8 cellular contexts compared by ENCODE assay signal in the genomic region with DNA sequence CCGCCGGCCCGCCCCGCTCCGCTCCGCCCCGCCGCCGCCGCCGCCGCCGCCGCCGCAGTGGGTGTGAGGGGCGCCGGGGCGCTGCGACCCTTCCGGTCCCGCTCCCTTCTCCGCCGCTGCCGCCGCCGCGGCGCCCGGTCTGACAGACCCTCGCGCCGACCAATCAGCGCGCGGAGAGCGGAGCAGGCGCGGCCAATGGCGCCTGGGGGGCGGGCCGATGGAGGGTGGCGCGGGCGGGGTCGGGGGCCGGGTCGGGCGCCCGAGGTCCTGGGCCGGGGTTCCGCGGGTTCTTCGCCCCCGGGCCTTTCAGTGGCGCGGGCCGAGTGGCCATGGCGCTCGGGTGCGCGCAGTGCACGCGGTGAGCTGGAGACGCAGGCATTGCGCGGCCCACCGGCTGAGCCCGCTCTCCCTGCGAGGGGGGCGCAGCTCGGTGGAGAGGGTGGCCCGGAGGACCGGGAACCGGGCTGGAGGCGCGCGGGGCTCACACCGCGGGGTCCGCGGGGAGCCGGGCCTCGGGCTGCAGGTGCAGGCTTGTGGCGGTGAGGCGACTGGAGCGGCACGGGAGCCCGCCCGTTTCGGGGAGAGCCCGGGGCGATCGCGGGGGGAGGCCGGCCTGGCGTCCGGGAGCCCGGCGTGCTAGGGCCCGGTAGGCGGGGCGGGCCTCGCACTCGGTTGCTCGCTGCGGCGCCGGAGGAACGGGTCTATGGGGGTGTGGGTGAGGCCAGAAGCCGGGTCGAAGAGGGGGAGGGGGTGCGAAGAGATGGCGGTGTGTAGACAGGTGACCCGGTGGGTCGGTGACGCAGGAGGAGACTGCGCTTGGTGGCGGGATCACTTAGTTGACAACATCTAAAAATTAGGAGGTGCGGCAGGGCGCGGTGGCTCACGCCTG. TPM values are rescaled to one million over a fixed set of nuclear protein-coding genes. Genes with fewer than 3 reads are reported as not detected.
DNase-seq lines count a peak whose midpoint lies in the region; ATAC-seq and TF ChIP-seq lines count a peak whose summit lies in the region.

A gene (minus strand): TSS at position 141 of the 889 bp plus-strand sequence. CDS start 11,522 bp downstream, outside the sequence.

- no peaks in the 10 kb centered on the region for H3K36me3 ChIP-seq in right lobe of liver

- peak within 1 kb of the TSS; percentile 98 to 100 (median 100) for H3K4me3 ChIP-seq in right lobe of liver

- peaks cover 0 to 17% (median 0%) of the 10 kb centered on the region in 4 donors for H3K4me1 ChIP-seq in right lobe of liver

- no peaks in the 10 kb centered on the region for H3K9me3 ChIP-seq in right lobe of liver

- TF ChIP-seq POLR2A in GM18951 (IDR thresholded peaks at IDR 0.05; ENCODE audit: extremely low read depth, insufficient read depth, insufficient read length): peak; percentile 68
- peak; percentile 37 for TF ChIP-seq POLR2A in right lobe of liver (IDR thresholded peaks at IDR 0.05)

- DNase-seq in AG20443 (ENCODE audit: low spot score) (peak; percentile 98), NCI-H510A (lab: John Stamatoyannopoulos, UW) (peak; percentile 59), dermis microvascular lymphatic vessel endothelial cell (ENCODE audit: low read depth in 2 of 2) (peak; percentile 36 to 82), right lobe of liver (peak; percentile 90 to 93 (median 91))
- DNase-seq in activated CD4-positive, alpha-beta T cell treated with anti-CD3 and anti-CD28 coated beads, Interleukin-2, amount 50 U/mL, for 4 hours: peak; percentile 71 to 75
- DNase-seq in stimulated activated CD4-positive, alpha-beta T cell treated with anti-CD3 and anti-CD28 coated beads, Interleukin-4, amount 100 ng/mL, for 24 hours: peak; percentile 81

- intact Hi-C loops in right lobe of liver (cut with DNase I): no loop called here

- H3K27me3 ChIP-seq in right lobe of liver: no peaks in the 10 kb centered on the region

- H3K27ac ChIP-seq in right lobe of liver: peak within 1 kb of the TSS; percentile 56 to 88 (median 87)

- in situ Hi-C loops in GM18951 (cut with MboI; ENCODE audit: low sequenced_read_pairs, unreplicated experiment): no loop called here

- ATAC-seq in HG03159 (IDR thresholded peaks at IDR 0.05; ENCODE audit: unreplicated experiment) (peak; percentile 83), right lobe of liver (peak; percentile 85 to 92 (median 88))

- no peak for TF ChIP-seq CTCF in right lobe of liver (IDR thresholded peaks at IDR 0.05)

- WGBS in right lobe of liver (ENCODE audit: insufficient coverage, low coverage, low lambda C conversion rate, missing lambda C conversion rate): 4% methylated on average over 18 of the region's 122 CpGs

RNA-seq across cellular contexts. Expression of the gene that starts here (rescaled TPM):
- total RNA-seq in dermis microvascular lymphatic vessel endothelial cell (16.6 and 23.1 TPM in 2 replicates), right lobe of liver (10 to 100 TPM; 14.4 to 18.6 (median 15.6) TPM)

Comparison
In these comparisons a context has a peak if more than half of its experiments do, and no peak if none do; other contexts are left out.
1. Peak in every context shown above with its lines: DNase-seq, ATAC-seq, H3K4me3 ChIP-seq and H3K27ac ChIP-seq.